Comparison of ENCODE assay signal across 8 cellular contexts in the genomic region with DNA sequence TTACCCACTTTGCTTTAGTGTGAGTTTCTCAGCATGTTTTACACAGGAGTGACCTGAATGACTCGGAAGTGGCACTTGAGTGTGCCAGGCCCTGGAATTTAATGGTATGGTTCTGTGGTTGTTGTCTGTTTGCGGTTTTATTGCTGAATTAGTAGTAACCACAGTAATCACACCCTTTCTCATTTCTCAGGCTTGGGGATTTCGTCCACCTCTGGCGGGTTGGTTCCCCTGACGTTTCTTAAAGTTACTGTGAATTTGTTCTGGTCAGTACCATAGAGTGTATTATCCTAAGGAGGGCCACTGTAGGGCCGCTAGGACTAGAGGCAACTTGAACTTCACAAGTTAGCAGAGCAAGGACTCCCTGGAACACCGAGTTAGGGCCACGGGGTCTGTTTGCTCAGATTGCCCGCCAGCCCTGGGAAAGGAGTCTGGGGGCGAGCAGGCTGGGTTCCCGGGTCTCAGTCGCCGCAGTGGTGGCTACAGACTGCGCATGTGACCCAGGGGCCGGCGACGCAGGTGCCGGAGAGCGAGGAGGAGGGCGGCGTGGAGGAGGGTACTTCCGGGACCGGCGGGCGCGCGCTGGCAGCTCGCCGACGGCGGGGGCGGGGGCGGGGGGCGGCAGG. TPM values are rescaled to one million over a fixed set of nuclear protein-coding genes. Genes with fewer than 3 reads are reported as not detected.
DNase-seq lines count a peak whose midpoint lies in the region; ATAC-seq and TF ChIP-seq lines count a peak whose summit lies in the region.

No MANE protein-coding gene starts in this region.

- DNase-seq in SIG-M5 treated with dmso at 0.1 percent for 504 hours (lab: John Stamatoyannopoulos, UW; ENCODE audit: unreplicated experiment) (peak; percentile 37), SIG-M5 (lab: John Stamatoyannopoulos, UW) (no peak), adipocyte (ENCODE audit: low read depth) (no peak), immature natural killer cell (peak; percentile 70 to 75 (median 74))
- DNase-seq in stimulated activated naive B cell treated with anti-CD40 and anti-IgM and Interleukin-4, amounts not matched to agents 10 μg/mL and 1 μg/mL and 100 μg/mL, for 72 hours, result no peak
- DNase-seq in effector CD8-positive, alpha-beta T cell (lab: John Stamatoyannopoulos, UW), result no peak

- peak; percentile 85 for ATAC-seq in GM21717 (IDR thresholded peaks at IDR 0.05; ENCODE audit: unreplicated experiment)
- ATAC-seq in stimulated activated naive B cell treated with anti-CD40 and anti-IgM and Interleukin-4, amounts not matched to agents 10 μg/mL and 1 μg/mL and 100 μg/mL, for 72 hours (replicated peaks), result peak; percentile 83 to 85

- no peaks in the 10 kb centered on the region for H3K9me3 ChIP-seq in adipocyte (ENCODE audit: control insufficient read depth, low read length)

- no peaks in the 10 kb centered on the region for H3K36me3 Mint-ChIP-seq in immature natural killer cell
- no peaks in the 10 kb centered on the region for H3K36me3 Mint-ChIP-seq in stimulated activated naive B cell treated with anti-CD40 and anti-IgM and Interleukin-4, amounts not matched to agents 10 μg/mL and 1 μg/mL and 100 μg/mL, for 72 hours

- H3K4me3 ChIP-seq in adipocyte (ENCODE audit: low read length), result peak overlapping the region; percentile 73

- H3K9ac ChIP-seq in adipocyte (ENCODE audit: low read length), result no peak overlapping the region

- H3K9me3 Mint-ChIP-seq in immature natural killer cell, result no peaks in the 10 kb centered on the region
- no peaks in the 10 kb centered on the region for H3K9me3 Mint-ChIP-seq in stimulated activated naive B cell treated with anti-CD40 and anti-IgM and Interleukin-4, amounts not matched to agents 10 μg/mL and 1 μg/mL and 100 μg/mL, for 72 hours

- H3K27me3 ChIP-seq in adipocyte (replicated peaks; ENCODE audit: control insufficient read depth, insufficient read depth, low read length), result peaks cover 44% of the 10 kb centered on the region

- peak overlapping the region; percentile 90 to 98 (median 95) for H3K27ac Mint-ChIP-seq in immature natural killer cell
- peak overlapping the region; percentile 97 for H3K27ac Mint-ChIP-seq in stimulated activated naive B cell treated with anti-CD40 and anti-IgM and Interleukin-4, amounts not matched to agents 10 μg/mL and 1 μg/mL and 100 μg/mL, for 72 hours

- TF ChIP-seq RAD21 in Ishikawa (IDR thresholded peaks at IDR 0.05; ENCODE audit: low read depth), result no peak

- H3K36me3 ChIP-seq in adipocyte (ENCODE audit: control insufficient read depth, insufficient read depth, low read length, severe bottlenecking), result no peaks in the 10 kb centered on the region

- H3K4me1 Mint-ChIP-seq in immature natural killer cell, result peaks cover 26 to 35% of the 10 kb centered on the region in 2 donors
- peaks cover 12 to 13% of the 10 kb centered on the region in 2 donors for H3K4me1 Mint-ChIP-seq in stimulated activated naive B cell treated with anti-CD40 and anti-IgM and Interleukin-4, amounts not matched to agents 10 μg/mL and 1 μg/mL and 100 μg/mL, for 72 hours

- H3K27me3 Mint-ChIP-seq in immature natural killer cell (ENCODE audit: low read depth in 3 of 3), result peaks cover 13 to 16% (median 14%) of the 10 kb centered on the region in 3 donors
- peaks cover 3 to 17% of the 10 kb centered on the region in 2 donors for H3K27me3 Mint-ChIP-seq in stimulated activated naive B cell treated with anti-CD40 and anti-IgM and Interleukin-4, amounts not matched to agents 10 μg/mL and 1 μg/mL and 100 μg/mL, for 72 hours

- peak overlapping the region; percentile 85 to 97 (median 95) for H3K4me3 Mint-ChIP-seq in immature natural killer cell
- H3K4me3 Mint-ChIP-seq in stimulated activated naive B cell treated with anti-CD40 and anti-IgM and Interleukin-4, amounts not matched to agents 10 μg/mL and 1 μg/mL and 100 μg/mL, for 72 hours, result peak overlapping the region; percentile 92 to 94

- no peak for TF ChIP-seq EP300 in Ishikawa (IDR thresholded peaks at IDR 0.05; ENCODE audit: borderline replicate concordance)

- H3K4me1 ChIP-seq in adipocyte (ENCODE audit: control insufficient read depth, insufficient read depth, low read length), result peaks cover 6% of the 10 kb centered on the region

TF ChIP-seq in Ishikawa, 13 proteins besides CTCF, POLR2A, EP300 and RAD21:
- TF ChIP-seq, protein P1, sequence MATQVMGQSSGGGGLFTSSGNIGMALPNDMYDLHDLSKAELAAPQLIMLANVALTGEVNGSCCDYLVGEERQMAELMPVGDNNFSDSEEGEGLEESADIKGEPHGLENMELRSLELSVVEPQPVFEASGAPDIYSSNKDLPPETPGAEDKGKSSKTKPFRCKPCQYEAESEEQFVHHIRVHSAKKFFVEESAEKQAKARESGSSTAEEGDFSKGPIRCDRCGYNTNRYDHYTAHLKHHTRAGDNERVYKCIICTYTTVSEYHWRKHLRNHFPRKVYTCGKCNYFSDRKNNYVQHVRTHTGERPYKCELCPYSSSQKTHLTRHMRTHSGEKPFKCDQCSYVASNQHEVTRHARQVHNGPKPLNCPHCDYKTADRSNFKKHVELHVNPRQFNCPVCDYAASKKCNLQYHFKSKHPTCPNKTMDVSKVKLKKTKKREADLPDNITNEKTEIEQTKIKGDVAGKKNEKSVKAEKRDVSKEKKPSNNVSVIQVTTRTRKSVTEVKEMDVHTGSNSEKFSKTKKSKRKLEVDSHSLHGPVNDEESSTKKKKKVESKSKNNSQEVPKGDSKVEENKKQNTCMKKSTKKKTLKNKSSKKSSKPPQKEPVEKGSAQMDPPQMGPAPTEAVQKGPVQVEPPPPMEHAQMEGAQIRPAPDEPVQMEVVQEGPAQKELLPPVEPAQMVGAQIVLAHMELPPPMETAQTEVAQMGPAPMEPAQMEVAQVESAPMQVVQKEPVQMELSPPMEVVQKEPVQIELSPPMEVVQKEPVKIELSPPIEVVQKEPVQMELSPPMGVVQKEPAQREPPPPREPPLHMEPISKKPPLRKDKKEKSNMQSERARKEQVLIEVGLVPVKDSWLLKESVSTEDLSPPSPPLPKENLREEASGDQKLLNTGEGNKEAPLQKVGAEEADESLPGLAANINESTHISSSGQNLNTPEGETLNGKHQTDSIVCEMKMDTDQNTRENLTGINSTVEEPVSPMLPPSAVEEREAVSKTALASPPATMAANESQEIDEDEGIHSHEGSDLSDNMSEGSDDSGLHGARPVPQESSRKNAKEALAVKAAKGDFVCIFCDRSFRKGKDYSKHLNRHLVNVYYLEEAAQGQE (IDR thresholded peaks at IDR 0.05; ENCODE audit: low read depth), result no peak
- TF ChIP-seq CEBPB (IDR thresholded peaks at IDR 0.05), result no peak
- TF ChIP-seq YY1 (IDR thresholded peaks at IDR 0.05; ENCODE audit: low read depth), result 0 out of 2 replicates have a peak, but pooled peaks have one; percentile 23
- TF ChIP-seq FOXM1 (IDR thresholded peaks at IDR 0.05; ENCODE audit: borderline replicate concordance, low read depth), result no peak
- TF ChIP-seq EGR1 (IDR thresholded peaks at IDR 0.05), result peak; percentile 43; the same call in 1 of the 2 replicates
- TF ChIP-seq ZBTB7A (IDR thresholded peaks at IDR 0.05; ENCODE audit: low read depth), result peak; percentile 55; the same call in 1 of the 2 replicates
- TF ChIP-seq, protein P2, sequence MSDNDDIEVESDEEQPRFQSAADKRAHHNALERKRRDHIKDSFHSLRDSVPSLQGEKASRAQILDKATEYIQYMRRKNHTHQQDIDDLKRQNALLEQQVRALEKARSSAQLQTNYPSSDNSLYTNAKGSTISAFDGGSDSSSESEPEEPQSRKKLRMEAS (IDR thresholded peaks at IDR 0.05), result peak; percentile 48; the same call in 1 of the 2 replicates
- TF ChIP-seq NFIC (IDR thresholded peaks at IDR 0.05), result peak; percentile 45; the same call in 1 of the 2 replicates
- no peak for TF ChIP-seq TEAD4 (IDR thresholded peaks at IDR 0.05)
- peak; percentile 33; the same call in 1 of the 2 replicates for TF ChIP-seq TAF1 (IDR thresholded peaks at IDR 0.05; ENCODE audit: low read depth)
- TF ChIP-seq, protein P3, sequence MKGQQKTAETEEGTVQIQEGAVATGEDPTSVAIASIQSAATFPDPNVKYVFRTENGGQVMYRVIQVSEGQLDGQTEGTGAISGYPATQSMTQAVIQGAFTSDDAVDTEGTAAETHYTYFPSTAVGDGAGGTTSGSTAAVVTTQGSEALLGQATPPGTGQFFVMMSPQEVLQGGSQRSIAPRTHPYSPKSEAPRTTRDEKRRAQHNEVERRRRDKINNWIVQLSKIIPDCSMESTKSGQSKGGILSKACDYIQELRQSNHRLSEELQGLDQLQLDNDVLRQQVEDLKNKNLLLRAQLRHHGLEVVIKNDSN (IDR thresholded peaks at IDR 0.05), result peak; percentile 84
- no peak; the same call in 1 of the 2 replicates for TF ChIP-seq TCF12 (IDR thresholded peaks at IDR 0.05; ENCODE audit: low read depth)
- TF ChIP-seq CREB1 (IDR thresholded peaks at IDR 0.05; ENCODE audit: low read depth), result no peak
TF ChIP-seq in Ishikawa: peak in this region for 7.

RNA-seq across cellular contexts. Expression of a gene that starts 0.5 kb away (rescaled TPM):
- polyA plus RNA-seq in immature natural killer cell, result 1 to 10 TPM in 1 of 3 donors, under 1 TPM in 2; 0.13 to 1.0 (median 0.66) TPM

RNA-seq across cellular contexts. Expression of a gene that starts 26.3 kb away (rescaled TPM):
- 10 to 100 TPM; 36.4 to 86.2 (median 56.6) TPM for polyA plus RNA-seq in immature natural killer cell

Comparison
In these comparisons a context has a peak if more than half of its experiments do, and no peak if none do; other contexts are left out.
1. DNase-seq: peak in SIG-M5 treated with dmso at 0.1 percent for 504 hours (single experiment) and immature natural killer cell (3 of 3); none in SIG-M5 (single experiment), adipocyte (single experiment), stimulated activated naive B cell treated with anti-CD40 and anti-IgM and Interleukin-4, amounts not matched to agents 10 μg/mL and 1 μg/mL and 100 μg/mL, for 72 hours (single experiment) and effector CD8-positive, alpha-beta T cell (single experiment).